Comparison of ENCODE assay signal across 9 cellular contexts in genomic region chr17:51050291-51051033, GRCh38.
DNase-seq lines count a peak whose midpoint lies in the region; ATAC-seq, FAIRE-seq and TF ChIP-seq lines count a peak whose summit lies in the region.
"Had no signal": no experiment of that assay in that cellular context is flagged by ENCODE, and none has a peak within 500 bp of the region (broad histone marks: within the 10 kb centered on the region; RNA-seq: fewer than 3 reads in every experiment).

No MANE protein-coding gene starts in this region.

- no peaks in the 10 kb centered on the region for H3K9me3 ChIP-seq in OCI-LY7 (ENCODE audit: low read length)

- H3K9me3 Mint-ChIP-seq in activated CD8-positive, alpha-beta T cell treated with anti-CD3 and anti-CD28 coated beads for 36 hours, result no peaks in the 10 kb centered on the region
- no peaks in the 10 kb centered on the region for H3K9me3 Mint-ChIP-seq in activated CD8-positive, alpha-beta T cell treated with anti-CD3 and anti-CD28 coated beads, Interleukin-2, amount 10 ng/mL, durations not matched to agents 7 days and 5 days (ENCODE audit: insufficient read depth)

- peak overlapping the region; percentile 59 for H3K27ac ChIP-seq in OCI-LY7 (ENCODE audit: low read depth, low read length, poor library complexity, severe bottlenecking)
- H3K27ac ChIP-seq in substantia nigra (ENCODE audit: low read depth, low read length, poor library complexity, severe bottlenecking), result peak overlapping the region; percentile 12

- CTCF ChIA-PET in activated CD8-positive, alpha-beta T cell treated with anti-CD3 and anti-CD28 coated beads for 36 hours (lab: Charles Lee), result interaction anchor here (1.1 kb wide), 1 partner anchor 12 kb away, joined by 3 read pairs; no protein-coding TSS in a partner anchor
- CTCF ChIA-PET in activated CD8-positive, alpha-beta T cell treated with anti-CD3 and anti-CD28 coated beads, Interleukin-2, amount 10 ng/mL, durations not matched to agents 7 days and 5 days (lab: Charles Lee), result interaction anchor here (2.2 kb wide), 1 partner anchor 51 kb away, joined by 5 read pairs; no protein-coding TSS in a partner anchor
- CTCF ChIA-PET in OCI-LY7 (lab: Charles Lee; ENCODE audit: unreplicated experiment), result no interaction called here

- no peaks in the 10 kb centered on the region for H3K9me2 ChIP-seq in OCI-LY7 (ENCODE audit: insufficient read depth, low read length)

- intact Hi-C loops in activated CD8-positive, alpha-beta T cell treated with anti-CD3 and anti-CD28 coated beads for 36 hours (cut with micrococcal nuclease), result no loop called here
- intact Hi-C loops in OCI-LY7 (cut with micrococcal nuclease; ENCODE audit: unreplicated experiment), result no loop called here

- H3K4me3 ChIP-seq in OCI-LY7 (ENCODE audit: low read depth, low read length, poor library complexity, severe bottlenecking), result peak overlapping the region; percentile 22

- no peak for ATAC-seq in activated CD8-positive, alpha-beta T cell treated with anti-CD3 and anti-CD28 coated beads for 36 hours
- no peak for ATAC-seq in activated CD8-positive, alpha-beta T cell treated with anti-CD3 and anti-CD28 coated beads, Interleukin-2, amount 10 ng/mL, durations not matched to agents 7 days and 5 days
- ATAC-seq in HG02870 (IDR thresholded peaks at IDR 0.05; ENCODE audit: unreplicated experiment), result peak; percentile 78

- peaks cover 46% of the 10 kb centered on the region; the same call in 1 of the 2 replicates for H3K79me2 ChIP-seq in OCI-LY7 (ENCODE audit: insufficient read depth, low read depth, low read length)

- H3K36me3 Mint-ChIP-seq in activated CD8-positive, alpha-beta T cell treated with anti-CD3 and anti-CD28 coated beads for 36 hours (ENCODE audit: low read depth), result peaks cover 1% of the 10 kb centered on the region
- no peaks in the 10 kb centered on the region for H3K36me3 Mint-ChIP-seq in activated CD8-positive, alpha-beta T cell treated with anti-CD3 and anti-CD28 coated beads, Interleukin-2, amount 10 ng/mL, durations not matched to agents 7 days and 5 days (ENCODE audit: low read depth)

- POLR2A ChIA-PET in activated CD8-positive, alpha-beta T cell treated with anti-CD3 and anti-CD28 coated beads for 36 hours (lab: Charles Lee), result no interaction called here
- POLR2A ChIA-PET in activated CD8-positive, alpha-beta T cell treated with anti-CD3 and anti-CD28 coated beads, Interleukin-2, amount 10 ng/mL, durations not matched to agents 7 days and 5 days (lab: Charles Lee), result no interaction called here
- POLR2A ChIA-PET in OCI-LY7 (lab: Charles Lee), result interaction anchor here (0.6 to 0.9 kb wide), 3 partner anchors 25 to 255 kb away, joined by 3 read pairs; no protein-coding TSS in a partner anchor

- BruUV-seq in OCI-LY7 (replicated peaks; lab: Mats Ljungman, UMichigan), result no TSS peak

- H3K36me3 ChIP-seq in OCI-LY7 (ENCODE audit: insufficient read depth, low read length), result peaks cover 21% of the 10 kb centered on the region

- peak overlapping the region; percentile 62 for H3K4me2 ChIP-seq in OCI-LY7 (ENCODE audit: low read length)

- H3K4me1 Mint-ChIP-seq in activated CD8-positive, alpha-beta T cell treated with anti-CD3 and anti-CD28 coated beads for 36 hours (ENCODE audit: low read depth), result peaks cover 4% of the 10 kb centered on the region
- H3K4me1 Mint-ChIP-seq in activated CD8-positive, alpha-beta T cell treated with anti-CD3 and anti-CD28 coated beads, Interleukin-2, amount 10 ng/mL, durations not matched to agents 7 days and 5 days (ENCODE audit: low read depth), result no peaks in the 10 kb centered on the region

- no peak for DNase-seq in activated CD8-positive, alpha-beta T cell treated with anti-CD3 and anti-CD28 coated beads for 36 hours
- no peak for DNase-seq in activated CD8-positive, alpha-beta T cell treated with anti-CD3 and anti-CD28 coated beads, Interleukin-2, amount 10 ng/mL, durations not matched to agents 7 days and 5 days
- DNase-seq in OCI-LY7 (ENCODE audit: low spot score) (peak; percentile 79), substantia nigra (lab: John Stamatoyannopoulos, UW) (no peak), T1000 (lab: John Stamatoyannopoulos, UW) (no peak), D721Med (ENCODE audit: insufficient read length, low spot score) (no peak)
- DNase-seq in stimulated activated CD4-positive, alpha-beta T cell treated with anti-CD3 and anti-CD28 coated beads, Interleukin-1b, Interleukin-23, amount 100 ng/mL, for 48 hours, result no peak
- DNase-seq: NCI-H446 had no signal

- no peak for FAIRE-seq in D721Med (lab: Jason Lieb, UNC)

- peaks cover 31% of the 10 kb centered on the region for H3K4me1 ChIP-seq in OCI-LY7 (ENCODE audit: insufficient read depth, low read length, poor library complexity, severe bottlenecking)

- peak overlapping the region; percentile 20 for H3K27ac Mint-ChIP-seq in activated CD8-positive, alpha-beta T cell treated with anti-CD3 and anti-CD28 coated beads for 36 hours
- no peak overlapping the region for H3K27ac Mint-ChIP-seq in activated CD8-positive, alpha-beta T cell treated with anti-CD3 and anti-CD28 coated beads, Interleukin-2, amount 10 ng/mL, durations not matched to agents 7 days and 5 days

- no peak overlapping the region for H3K4me3 Mint-ChIP-seq in activated CD8-positive, alpha-beta T cell treated with anti-CD3 and anti-CD28 coated beads for 36 hours
- H3K4me3 Mint-ChIP-seq in activated CD8-positive, alpha-beta T cell treated with anti-CD3 and anti-CD28 coated beads, Interleukin-2, amount 10 ng/mL, durations not matched to agents 7 days and 5 days, result no peak overlapping the region

- no peaks in the 10 kb centered on the region for H4K20me1 ChIP-seq in OCI-LY7 (ENCODE audit: insufficient read depth, low read length)

- H3K27me3 Mint-ChIP-seq in activated CD8-positive, alpha-beta T cell treated with anti-CD3 and anti-CD28 coated beads for 36 hours, result no peaks in the 10 kb centered on the region
- H3K27me3 Mint-ChIP-seq in activated CD8-positive, alpha-beta T cell treated with anti-CD3 and anti-CD28 coated beads, Interleukin-2, amount 10 ng/mL, durations not matched to agents 7 days and 5 days (ENCODE audit: low read depth), result no peaks in the 10 kb centered on the region

- TF ChIP-seq CTCF in activated CD8-positive, alpha-beta T cell treated with anti-CD3 and anti-CD28 coated beads for 36 hours (IDR thresholded peaks at IDR 0.05), result no peak
- no peak for TF ChIP-seq CTCF in OCI-LY7 (conservative IDR thresholded peaks at IDR 0.05; ENCODE audit: low read length)
- TF ChIP-seq CTCF in D721Med (IDR thresholded peaks at IDR 0.05; ENCODE audit: insufficient read depth, missing control alignments), result no peak

- no peak overlapping the region for H2AFZ ChIP-seq in OCI-LY7 (ENCODE audit: low read length)
